In the genomic region with DNA sequence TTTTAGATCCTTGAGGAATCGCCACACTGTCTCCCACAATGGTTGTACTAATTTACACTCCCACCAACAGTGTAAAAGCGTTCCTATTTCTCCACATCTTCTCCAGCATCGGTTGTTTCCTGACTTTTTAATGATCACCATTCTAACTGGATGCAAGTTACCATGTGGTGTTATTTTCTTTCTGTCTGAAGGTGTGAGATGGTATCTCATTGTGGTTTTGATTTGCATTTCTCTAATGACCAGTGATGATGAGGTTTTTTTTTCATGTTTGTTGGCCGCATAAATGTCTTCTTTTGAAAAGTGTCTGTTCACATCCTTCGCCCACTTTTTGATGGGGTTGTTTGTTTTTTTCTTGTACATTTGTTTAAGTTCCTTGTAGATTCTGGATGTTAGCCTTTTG, we compare ENCODE assay signal across 4 cellular contexts. TPM values are rescaled to one million over a fixed set of nuclear protein-coding genes. Genes with fewer than 3 reads are reported as not detected.
"Had no signal": no experiment of that assay in that cellular context is flagged by ENCODE, and none has a peak within 500 bp of the region (broad histone marks: within the 10 kb centered on the region; RNA-seq: fewer than 3 reads in every experiment).

No MANE protein-coding gene starts in this region.

RNA-seq across cellular contexts. Expression of a gene that starts 20.4 kb away (rescaled TPM):
- total RNA-seq: neural crest cell, osteocyte, pulmonary artery endothelial cell, smooth muscle cell had no signal
- polyA plus RNA-seq: smooth muscle cell had no signal
